10 cellular contexts compared by ENCODE assay signal in the genomic region with DNA sequence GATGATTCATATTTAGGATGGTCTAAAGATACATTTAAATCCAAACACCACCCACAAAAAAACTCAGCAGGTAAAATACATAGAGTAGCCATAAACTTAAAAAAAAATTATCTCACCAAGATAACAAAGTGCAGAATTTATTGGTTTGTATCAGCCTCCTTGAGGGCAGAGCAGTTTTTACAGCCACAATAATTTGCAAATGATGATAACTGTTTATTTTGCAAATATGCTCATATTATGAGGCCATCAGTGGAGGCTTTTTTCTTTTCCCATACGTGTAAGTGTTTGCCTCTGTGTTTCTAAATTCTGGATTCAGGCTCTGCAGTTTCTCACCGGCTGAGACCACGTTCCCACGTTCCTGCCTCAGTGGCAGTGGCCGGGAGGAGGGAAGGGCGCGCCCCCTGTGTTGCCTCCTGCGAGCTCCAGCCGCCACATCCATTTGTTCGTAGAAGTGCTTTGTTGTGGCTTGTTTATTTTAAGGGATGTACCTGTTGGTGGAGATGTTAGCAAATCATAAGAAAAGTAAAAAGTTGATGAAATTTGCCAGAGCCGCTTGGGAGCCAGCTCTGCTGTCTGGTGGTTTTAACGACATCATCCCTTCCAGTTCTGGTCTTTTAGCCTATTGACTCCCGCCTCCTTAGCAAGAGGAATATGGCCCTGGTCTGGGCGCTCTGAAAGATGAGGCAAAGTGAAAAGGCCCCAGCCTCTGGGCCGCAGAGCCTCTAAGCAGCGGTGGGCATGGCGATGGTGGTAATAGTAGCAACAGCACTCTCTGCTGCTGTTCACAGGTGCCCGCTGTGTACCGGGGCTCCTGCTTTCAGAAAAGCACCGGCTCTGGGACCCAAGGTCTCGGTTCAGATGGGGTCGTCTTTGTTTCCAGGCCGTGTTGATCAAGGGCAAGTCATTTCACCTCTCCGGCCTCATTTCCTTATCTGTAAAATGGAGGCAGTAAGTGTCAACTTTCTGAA.
DNase-seq lines count a peak whose midpoint lies in the region; ATAC-seq lines count a peak whose summit lies in the region.
"Had no signal": no experiment of that assay in that cellular context is flagged by ENCODE, and none has a peak within 500 bp of the region (broad histone marks: within the 10 kb centered on the region; RNA-seq: fewer than 3 reads in every experiment).

No MANE protein-coding gene starts in this region.

- no peak overlapping the region for H2AK5ac ChIP-seq in trophoblast cell (ENCODE audit: low read length)

- H2BK12ac ChIP-seq in trophoblast cell (ENCODE audit: low read length) = no peak overlapping the region

- no peak overlapping the region for H3K4ac ChIP-seq in trophoblast cell (ENCODE audit: low read depth, low read length)

- H3K23ac ChIP-seq in trophoblast cell (ENCODE audit: low read length) = no peak overlapping the region

- no peak overlapping the region for H3K4me3 ChIP-seq in trophoblast cell (ENCODE audit: low read depth, low read length)

- no peak overlapping the region for H2BK5ac ChIP-seq in trophoblast cell (ENCODE audit: low read depth, low read length, poor library complexity)

- H4K8ac ChIP-seq in trophoblast cell (ENCODE audit: low read depth, low read length) = no peak overlapping the region

- H3K4me1 ChIP-seq in trophoblast cell (ENCODE audit: control insufficient read depth in 1 of 2, insufficient read depth in 2 of 2, low read length in 2 of 2) = peaks cover 3 to 6% of the 10 kb centered on the region in 2 experiments

- no peak overlapping the region for H3K4me2 ChIP-seq in trophoblast cell (ENCODE audit: low read length)

- no peak overlapping the region for H3K14ac ChIP-seq in trophoblast cell (ENCODE audit: low read length)

- H3K18ac ChIP-seq in trophoblast cell (ENCODE audit: low read length) = no peak overlapping the region

- no peaks in the 10 kb centered on the region for H3K27me3 ChIP-seq in trophoblast cell (ENCODE audit: insufficient read depth, low read length)

- peak overlapping the region; percentile 98 for H3K27ac ChIP-seq in caudate nucleus (ENCODE audit: low read depth, low read length)
- no peak overlapping the region for H3K27ac ChIP-seq in trophoblast cell (ENCODE audit: low read depth, low read length)

- H3K9me3 ChIP-seq in trophoblast cell (ENCODE audit: insufficient read depth, low read depth, low read length) = peaks cover 8% of the 10 kb centered on the region

- no peak overlapping the region for H4K12ac ChIP-seq in trophoblast cell (ENCODE audit: low read depth, low read length)

- peak; percentile 57 for DNase-seq in HT-29 (ENCODE audit: low spot score)
- DNase-seq in caudate nucleus (lab: John Stamatoyannopoulos, UW) = no peak
- peak; percentile 43 for DNase-seq in left lobe of liver (ENCODE audit: low spot score)
- peak; percentile 46 for DNase-seq in superior temporal gyrus (ENCODE audit: extremely low spot score)
- no peak for DNase-seq in trophoblast cell
- DNase-seq: effector CD4-positive, alpha-beta T cell; NCI-H524 had no signal

- no peak overlapping the region for H2BK120ac ChIP-seq in trophoblast cell (ENCODE audit: insufficient read depth, low read length, poor library complexity)

- no peak for ATAC-seq in left lobe of liver
- no peak for ATAC-seq in HG03469 (IDR thresholded peaks at IDR 0.05; ENCODE audit: unreplicated experiment)
- no peak for ATAC-seq in HG02970 (IDR thresholded peaks at IDR 0.05; ENCODE audit: low FRiP score, unreplicated experiment)
- ATAC-seq in GM18517 (IDR thresholded peaks at IDR 0.05; ENCODE audit: unreplicated experiment) = no peak

- no CpG with 5 or more reads among the region's 24 CpGs for WGBS in trophoblast cell (ENCODE audit: extremely low coverage, insufficient coverage, insufficient read length)

- H3K79me1 ChIP-seq in trophoblast cell (ENCODE audit: low read length) = no peaks in the 10 kb centered on the region

- H3K9ac ChIP-seq in trophoblast cell (ENCODE audit: low read length) = no peak overlapping the region

- H4K91ac ChIP-seq in trophoblast cell (ENCODE audit: low read depth, low read length) = no peak overlapping the region

- H2AFZ ChIP-seq in trophoblast cell (ENCODE audit: insufficient read depth, low read length, poor library complexity) = no peak overlapping the region

- H3K36me3 ChIP-seq in trophoblast cell (ENCODE audit: control insufficient read depth in 1 of 2, insufficient read depth in 2 of 2, low read length in 2 of 2) = no peaks in the 10 kb centered on the region

- H3K79me2 ChIP-seq in trophoblast cell (ENCODE audit: control insufficient read depth, insufficient read depth, low read length, poor library complexity) = no peaks in the 10 kb centered on the region

Comparison
In these comparisons a context has a peak if more than half of its experiments do, and no peak if none do; other contexts are left out.
1. DNase-seq: peak in HT-29 (single experiment), left lobe of liver (single experiment) and superior temporal gyrus (single experiment); none in caudate nucleus (0 of 61) and trophoblast cell (0 of 2).